8 cellular contexts compared by ENCODE assay signal in genomic region chr20:57388953-57389694, GRCh38. TPM values are rescaled to one million over a fixed set of nuclear protein-coding genes. Genes with fewer than 3 reads are reported as not detected.
A peak's percentile ranks its signal among the peaks of the same experiment; 100 is the strongest.
DNase-seq lines count a peak whose midpoint lies in the region; ATAC-seq and TF ChIP-seq lines count a peak whose summit lies in the region.

No MANE protein-coding gene starts in this region.

- peak; percentile 41 for TF ChIP-seq CTCF in BJ (IDR thresholded peaks at IDR 0.05; ENCODE audit: insufficient read depth, low read depth, low read length)
- TF ChIP-seq CTCF in tibial artery (IDR thresholded peaks at IDR 0.05) = peak; percentile 25 to 35

- peak; percentile 33 for ATAC-seq in GM21390 (IDR thresholded peaks at IDR 0.05; ENCODE audit: unreplicated experiment)
- peak; percentile 38 to 39 for ATAC-seq in activated T-cell treated with anti-CD3 and anti-CD28 coated beads, Interleukin-2, amount 50 U/mL, for 4 hours
- peak; percentile 42 for ATAC-seq in naive thymus-derived CD4-positive, alpha-beta T cell

- H3K36me3 Mint-ChIP-seq in activated T-cell treated with anti-CD3 and anti-CD28 coated beads, Interleukin-2, amount 50 U/mL, for 4 hours (ENCODE audit: insufficient read depth) = peaks cover 12% of the 10 kb centered on the region
- H3K36me3 Mint-ChIP-seq in naive thymus-derived CD4-positive, alpha-beta T cell = peaks cover 12 to 21% (median 15%) of the 10 kb centered on the region in 5 donors

- no peaks in the 10 kb centered on the region for H3K9me3 Mint-ChIP-seq in activated T-cell treated with anti-CD3 and anti-CD28 coated beads, Interleukin-2, amount 50 U/mL, for 4 hours
- peaks cover 0 to 6% (median 0%) of the 10 kb centered on the region in 11 donors for H3K9me3 Mint-ChIP-seq in naive thymus-derived CD4-positive, alpha-beta T cell

- DNase-seq in BJ (ENCODE audit: low read depth) (peak; percentile 3), NCI-H510A (lab: John Stamatoyannopoulos, UW) (peak; percentile 73), fibroblast of peridontal ligament (ENCODE audit: extremely low read depth) (peak; percentile 31), tibial artery (peak; percentile 80 to 90), SJCRH30 (no peak)
- DNase-seq in activated T-cell treated with anti-CD3 and anti-CD28 coated beads, Interleukin-2, amount 50 U/mL, for 4 hours = peak; percentile 51
- DNase-seq in naive thymus-derived CD4-positive, alpha-beta T cell = peak; percentile 60 to 72 (median 67)

- peaks cover 27 to 30% of the 10 kb centered on the region in 2 donors for H3K4me1 ChIP-seq in naive thymus-derived CD4-positive, alpha-beta T cell (ENCODE audit: control insufficient read depth in 2 of 2, insufficient read depth in 2 of 2, low read length in 2 of 2)
- H3K4me1 ChIP-seq in tibial artery (peaks cover 0 to 45% (median 27%) of the 10 kb centered on the region in 4 donors), SJCRH30 (peaks cover 17% of the 10 kb centered on the region)

- no peaks in the 10 kb centered on the region for H3K27me3 ChIP-seq in BJ (ENCODE audit: control insufficient read depth, insufficient read depth, low read length)
- no peaks in the 10 kb centered on the region for H3K27me3 ChIP-seq in naive thymus-derived CD4-positive, alpha-beta T cell (ENCODE audit: control insufficient read depth in 2 of 2, insufficient read depth in 2 of 2, low read length in 2 of 2)
- no peaks in the 10 kb centered on the region for H3K27me3 ChIP-seq in tibial artery
- no peaks in the 10 kb centered on the region for H3K27me3 ChIP-seq in SJCRH30

- H3K9me3 ChIP-seq in naive thymus-derived CD4-positive, alpha-beta T cell (ENCODE audit: control insufficient read depth in 2 of 3, low read length in 3 of 3) = no peaks in the 10 kb centered on the region
- H3K9me3 ChIP-seq in tibial artery = no peaks in the 10 kb centered on the region
- H3K9me3 ChIP-seq in SJCRH30 (replicated peaks) = no peaks in the 10 kb centered on the region

- H3K4me1 Mint-ChIP-seq in activated T-cell treated with anti-CD3 and anti-CD28 coated beads, Interleukin-2, amount 50 U/mL, for 4 hours (ENCODE audit: low read depth) = peaks cover 34% of the 10 kb centered on the region
- peaks cover 24 to 39% (median 30%) of the 10 kb centered on the region in 7 donors for H3K4me1 Mint-ChIP-seq in naive thymus-derived CD4-positive, alpha-beta T cell

- H3K4me3 Mint-ChIP-seq in activated T-cell treated with anti-CD3 and anti-CD28 coated beads, Interleukin-2, amount 50 U/mL, for 4 hours = peak overlapping the region; percentile 83
- peak overlapping the region; percentile 75 to 89 (median 86) for H3K4me3 Mint-ChIP-seq in naive thymus-derived CD4-positive, alpha-beta T cell

- POLR2A ChIA-PET in BJ (lab: Charles Lee) = no interaction called here
- POLR2A ChIA-PET in naive thymus-derived CD4-positive, alpha-beta T cell (lab: Charles Lee) = interaction anchor here (0.7 to 6.8 kb wide), 10 partner anchors 9 to 1304 kb away, joined by 3 to 109 read pairs (median 4); no protein-coding TSS in a partner anchor

- H3K27me3 Mint-ChIP-seq in activated T-cell treated with anti-CD3 and anti-CD28 coated beads, Interleukin-2, amount 50 U/mL, for 4 hours (ENCODE audit: low read depth) = no peaks in the 10 kb centered on the region
- no peaks in the 10 kb centered on the region for H3K27me3 Mint-ChIP-seq in naive thymus-derived CD4-positive, alpha-beta T cell

- H3K36me3 ChIP-seq in BJ (ENCODE audit: control insufficient read depth, insufficient read depth, low read length) = peaks cover 3% of the 10 kb centered on the region
- peaks cover 10 to 28% (median 10%) of the 10 kb centered on the region in 3 experiments for H3K36me3 ChIP-seq in naive thymus-derived CD4-positive, alpha-beta T cell (ENCODE audit: control insufficient read depth in 2 of 3, insufficient read depth in 3 of 3, low read length in 3 of 3)
- H3K36me3 ChIP-seq in tibial artery = peaks cover 0 to 19% (median 4%) of the 10 kb centered on the region in 3 donors
- peaks cover 15% of the 10 kb centered on the region for H3K36me3 ChIP-seq in SJCRH30

- H3K4me3 ChIP-seq in BJ (ENCODE audit: low read depth, low read length) (peak overlapping the region; percentile 8; the same call in 1 of the 2 replicates), tibial artery (peak overlapping the region; percentile 35 to 54), SJCRH30 (no peak overlapping the region)
- peak overlapping the region; percentile 63 for H3K4me3 ChIP-seq in naive thymus-derived CD4-positive, alpha-beta T cell (ENCODE audit: low read length)

- CTCF ChIA-PET in BJ (lab: Yijun Ruan, JAX) = interaction anchor here (0.6 to 5.7 kb wide), 6 partner anchors 93 to 473 kb away, joined by 4 to 19 read pairs (median 6); no protein-coding TSS in a partner anchor
- CTCF ChIA-PET in naive thymus-derived CD4-positive, alpha-beta T cell (lab: Charles Lee) = interaction anchor here (0.6 to 4.0 kb wide), 7 partner anchors 9 to 1786 kb away, joined by 3 to 20 read pairs (median 5); no protein-coding TSS in a partner anchor

- H3K27ac ChIP-seq in naive thymus-derived CD4-positive, alpha-beta T cell (ENCODE audit: low read depth, low read length) = peak overlapping the region; percentile 73
- peak overlapping the region; percentile 71 to 82 for H3K27ac ChIP-seq in tibial artery
- no peak overlapping the region for H3K27ac ChIP-seq in SJCRH30

- peak overlapping the region; percentile 62 to 96 (median 91) for H3K27ac Mint-ChIP-seq in naive thymus-derived CD4-positive, alpha-beta T cell

- intact Hi-C loops in naive thymus-derived CD4-positive, alpha-beta T cell (cut with micrococcal nuclease) = loop anchor here (1.0 kb wide), 6 partner anchors 8 to 1263 kb away; partner anchors contain the start of genes RAE1 (in 1 of the 2) and ZBP1 (in 1 of the 2)
- intact Hi-C loops in tibial artery (cut with DNase I; ENCODE audit: low total_unique reads) = loop anchor here (5.0 to 10.0 kb wide), 2 partner anchors 193 to 826 kb away; no protein-coding TSS in a partner anchor

RNA-seq across cellular contexts. Expression of gene RBM38, which starts 2.1 kb away (rescaled TPM):
- 3.2 and 5.2 TPM in 2 replicates for polyA plus RNA-seq in BJ (2011; rRNA removed)
- 1.5 and 2.2 TPM in 2 replicates for polyA minus RNA-seq in BJ (2011; rRNA and poly(A)+ RNA removed)
- 100 to 1,000 TPM; 123 to 172 (median 129) TPM for total RNA-seq in activated T-cell treated with anti-CD3 and anti-CD28 coated beads, Interleukin-2, amount 50 U/mL, for 4 hours
- 100 to 1,000 TPM in 4 of 5 experiments, 10 to 100 TPM in 1; 70.6 to 260 (median 127) TPM for total RNA-seq in naive thymus-derived CD4-positive, alpha-beta T cell
- 100 to 1,000 TPM in 1 of 2 donors, 10 to 100 TPM in 1; 63.0 to 129 TPM for polyA plus RNA-seq in naive thymus-derived CD4-positive, alpha-beta T cell
- 181 and 190 TPM in 2 replicates for total RNA-seq in SJCRH30 (2014; rRNA removed; shearing (Covaris generic))

RNA-seq across cellular contexts. Expression of gene RAE1, which starts 38.1 kb away (rescaled TPM):
- 30.5 and 39.0 TPM in 2 replicates for polyA plus RNA-seq in BJ (2011; rRNA removed)
- polyA minus RNA-seq in BJ (2011; rRNA and poly(A)+ RNA removed) = 23.0 and 23.1 TPM in 2 replicates
- 10 to 100 TPM; 64.7 to 73.8 (median 68.5) TPM for total RNA-seq in activated T-cell treated with anti-CD3 and anti-CD28 coated beads, Interleukin-2, amount 50 U/mL, for 4 hours
- 10 to 100 TPM; 31.0 to 41.3 (median 35.2) TPM for total RNA-seq in naive thymus-derived CD4-positive, alpha-beta T cell
- 10 to 100 TPM; 47.4 to 65.1 TPM for polyA plus RNA-seq in naive thymus-derived CD4-positive, alpha-beta T cell
- total RNA-seq in SJCRH30 (2014; rRNA removed; shearing (Covaris generic)) = 112 and 119 TPM in 2 replicates

RNA-seq across cellular contexts. Expression of gene SPO11, which starts 59.5 kb away (rescaled TPM):
- polyA plus RNA-seq in BJ (2011; rRNA removed) = not detected in 2 replicates
- not detected in 2 replicates for polyA minus RNA-seq in BJ (2011; rRNA and poly(A)+ RNA removed)
- not detected for total RNA-seq in activated T-cell treated with anti-CD3 and anti-CD28 coated beads, Interleukin-2, amount 50 U/mL, for 4 hours
- total RNA-seq in naive thymus-derived CD4-positive, alpha-beta T cell = not detected
- polyA plus RNA-seq in naive thymus-derived CD4-positive, alpha-beta T cell = not detected
- total RNA-seq in SJCRH30 (2014; rRNA removed; shearing (Covaris generic)) = not detected in 2 replicates

Comparison
In these comparisons a context has a peak if more than half of its experiments do, and no peak if none do; other contexts are left out.
1. DNase-seq: peak in BJ (single experiment), NCI-H510A (single experiment), activated T-cell treated with anti-CD3 and anti-CD28 coated beads, Interleukin-2, amount 50 U/mL, for 4 hours (single experiment), fibroblast of peridontal ligament (single experiment), naive thymus-derived CD4-positive, alpha-beta T cell (9 of 9) and tibial artery (2 of 2); none in SJCRH30 (0 of 2).
2. Peak in every context shown above with its lines, with median percentiles within 50 percentile points of each other: ATAC-seq.